Comparison of ENCODE assay signal across 8 cellular contexts in genomic region chr16:2213817-2214720, GRCh38. TPM values are rescaled to one million over a fixed set of nuclear protein-coding genes. Genes with fewer than 3 reads are reported as not detected.
A peak's percentile ranks its signal among the peaks of the same experiment; 100 is the strongest.
DNase-seq lines count a peak whose midpoint lies in the region; ATAC-seq and TF ChIP-seq lines count a peak whose summit lies in the region.

No MANE protein-coding gene starts in this region.

- H3K4me1 ChIP-seq in adrenal gland (replicated peaks in 1 of 2), result peaks cover 24 to 28% of the 10 kb centered on the region in 2 donors
- peaks cover 23% of the 10 kb centered on the region for H3K4me1 ChIP-seq in upper lobe of right lung

- H3K27me3 ChIP-seq in adrenal gland (no peaks in the 10 kb centered on the region), upper lobe of right lung (no peaks in the 10 kb centered on the region)

- TF ChIP-seq POLR2A in adrenal gland (IDR thresholded peaks at IDR 0.05) (peak; percentile 52 to 59), lower leg skin (IDR thresholded peaks at IDR 0.05) (no peak)

- H3K4me1 Mint-ChIP-seq in activated T-cell treated with anti-CD3 and anti-CD28 coated beads, Interleukin-2, amount 50 U/mL, for 4 hours (ENCODE audit: low read depth), result peaks cover 15% of the 10 kb centered on the region

- peaks cover 6% of the 10 kb centered on the region for H3K36me3 Mint-ChIP-seq in activated T-cell treated with anti-CD3 and anti-CD28 coated beads, Interleukin-2, amount 50 U/mL, for 4 hours (ENCODE audit: insufficient read depth)

- H3K9me3 ChIP-seq in adrenal gland (replicated peaks in 1 of 3), result no peaks in the 10 kb centered on the region
- H3K9me3 ChIP-seq in upper lobe of right lung, result no peaks in the 10 kb centered on the region

- H3K9me3 Mint-ChIP-seq in activated T-cell treated with anti-CD3 and anti-CD28 coated beads, Interleukin-2, amount 50 U/mL, for 4 hours, result no peaks in the 10 kb centered on the region

- no peak for DNase-seq in activated T-cell treated with anti-CD3 and anti-CD28 coated beads, Interleukin-2, amount 50 U/mL, for 4 hours
- DNase-seq in activated T-cell treated with anti-CD3 and anti-CD28 coated beads for 4 hours (no peak), adrenal gland (no peak), lower leg skin (ENCODE audit: low spot score in 2 of 2) (no peak), upper lobe of right lung (no peak), NCI-H1436 (lab: John Stamatoyannopoulos, UW) (no peak), GM13977 (ENCODE audit: low spot score) (no peak)

- intact Hi-C loops in adrenal gland (cut with DNase I) (no loop called here), lower leg skin (cut with DNase I; ENCODE audit: low total_unique reads) (no loop called here), upper lobe of right lung (cut with DNase I) (no loop called here)

- peak in 1 of 6 experiments; percentile 1 for TF ChIP-seq CTCF in adrenal gland (IDR thresholded peaks at IDR 0.05)
- TF ChIP-seq CTCF in lower leg skin (IDR thresholded peaks at IDR 0.05), result no peak
- TF ChIP-seq CTCF in upper lobe of right lung (IDR thresholded peaks at IDR 0.05), result no peak
- no peak for TF ChIP-seq CTCF in GM13977 (IDR thresholded peaks at IDR 0.05; ENCODE audit: extremely low read depth, insufficient read depth, missing control alignments)

- H3K27ac ChIP-seq in adrenal gland, result peak overlapping the region in 4 of 5 donors; percentile 79 to 95 (median 86)
- peak overlapping the region; percentile 82 for H3K27ac ChIP-seq in upper lobe of right lung

- in situ Hi-C loops in GM13977 (cut with MboI; ENCODE audit: low pct_unique_long_range_greater_than_20kb, low sequenced_read_pairs, unreplicated experiment), result no loop called here

- H3K4me3 Mint-ChIP-seq in activated T-cell treated with anti-CD3 and anti-CD28 coated beads, Interleukin-2, amount 50 U/mL, for 4 hours, result peak overlapping the region; percentile 81

- H3K36me3 ChIP-seq in adrenal gland (replicated peaks in 1 of 2) (peaks cover 0 to 11% of the 10 kb centered on the region in 2 donors), upper lobe of right lung (peaks cover 10% of the 10 kb centered on the region)

- peak; percentile 0 to 5 for ATAC-seq in activated T-cell treated with anti-CD3 and anti-CD28 coated beads, Interleukin-2, amount 50 U/mL, for 4 hours
- ATAC-seq in HG03442 (IDR thresholded peaks at IDR 0.05; ENCODE audit: unreplicated experiment) (peak; percentile 17), upper lobe of right lung (no peak)

- peak overlapping the region; percentile 25 to 86 (median 42) for H3K4me3 ChIP-seq in adrenal gland
- H3K4me3 ChIP-seq in lower leg skin (ENCODE audit: low read depth, poor library complexity, severe bottlenecking), result peak overlapping the region; percentile 52
- H3K4me3 ChIP-seq in upper lobe of right lung, result peak overlapping the region; percentile 78

- 1 to 4% (median 2%) methylated on average over 13 to 99 of the region's 99 CpGs for WGBS in adrenal gland, 4 donors
- WGBS in lower leg skin, 2 donors, result 2 to 3% methylated on average over 6 to 34 of the region's 99 CpGs

- no peaks in the 10 kb centered on the region for H3K27me3 Mint-ChIP-seq in activated T-cell treated with anti-CD3 and anti-CD28 coated beads, Interleukin-2, amount 50 U/mL, for 4 hours (ENCODE audit: low read depth)

RNA-seq across cellular contexts. Expression of gene PGP, which starts 0.6 kb away (rescaled TPM):
- total RNA-seq in activated T-cell treated with anti-CD3 and anti-CD28 coated beads, Interleukin-2, amount 50 U/mL, for 4 hours, result 10 to 100 TPM; 25.8 to 27.9 (median 27.2) TPM
- 10 to 100 TPM in 5 of 8 donors, 1 to 10 TPM in 3; 8.3 to 24.1 (median 12.6) TPM for total RNA-seq in adrenal gland
- 10 to 100 TPM in 2 of 3 donors, 1 to 10 TPM in 1; 8.4 to 20.4 (median 12.8) TPM for polyA plus RNA-seq in adrenal gland
- total RNA-seq in lower leg skin, result 10 to 100 TPM in 3 of 4 donors, 1 to 10 TPM in 1; 9.6 to 19.4 (median 12.8) TPM
- 15.0 TPM for total RNA-seq in upper lobe of right lung

RNA-seq across cellular contexts. Expression of gene BRICD5, which starts 3.4 kb away (rescaled TPM):
- total RNA-seq in activated T-cell treated with anti-CD3 and anti-CD28 coated beads, Interleukin-2, amount 50 U/mL, for 4 hours, result 1 to 10 TPM; 6.4 to 8.2 (median 6.8) TPM
- 1 to 10 TPM in 6 of 8 donors, under 1 TPM in 2; 0.36 to 6.4 (median 2.7) TPM for total RNA-seq in adrenal gland
- 10 to 100 TPM in 1 of 3 donors, 1 to 10 TPM in 1, under 1 TPM in 1; 0.60 to 57.4 (median 8.9) TPM for polyA plus RNA-seq in adrenal gland
- total RNA-seq in lower leg skin, result 1 to 10 TPM; 2.3 to 6.2 (median 2.5) TPM
- total RNA-seq in upper lobe of right lung, result 7.5 TPM

RNA-seq across cellular contexts. Expression of gene MLST8, which starts 8.8 kb away (rescaled TPM):
- 10 to 100 TPM; 73.6 to 88.0 (median 84.8) TPM for total RNA-seq in activated T-cell treated with anti-CD3 and anti-CD28 coated beads, Interleukin-2, amount 50 U/mL, for 4 hours
- 100 to 1,000 TPM in 1 of 8 donors, 10 to 100 TPM in 7; 33.9 to 116 (median 57.2) TPM for total RNA-seq in adrenal gland
- polyA plus RNA-seq in adrenal gland, result 10 to 100 TPM; 21.9 to 96.3 (median 69.1) TPM
- total RNA-seq in lower leg skin, result 10 to 100 TPM; 43.8 to 69.4 (median 54.9) TPM
- total RNA-seq in upper lobe of right lung, result 29.9 TPM

RNA-seq across cellular contexts. Expression of gene E4F1, which starts 9.3 kb away (rescaled TPM):
- 10 to 100 TPM; 44.3 to 48.7 (median 45.3) TPM for total RNA-seq in activated T-cell treated with anti-CD3 and anti-CD28 coated beads, Interleukin-2, amount 50 U/mL, for 4 hours
- 10 to 100 TPM; 18.6 to 37.4 (median 27.1) TPM for total RNA-seq in adrenal gland
- polyA plus RNA-seq in adrenal gland, result 100 to 1,000 TPM in 1 of 3 donors, 10 to 100 TPM in 1, 1 to 10 TPM in 1; 2.9 to 121 (median 80.0) TPM
- 10 to 100 TPM; 50.3 to 85.8 (median 57.4) TPM for total RNA-seq in lower leg skin
- total RNA-seq in upper lobe of right lung, result 22.6 TPM

RNA-seq across cellular contexts. Expression of gene CASKIN1, which starts 17.7 kb away (rescaled TPM):
- total RNA-seq in activated T-cell treated with anti-CD3 and anti-CD28 coated beads, Interleukin-2, amount 50 U/mL, for 4 hours, result 1 to 10 TPM in 1 of 3 donors, under 1 TPM in 2; 0.14 to 1.5 (median 0.34) TPM
- total RNA-seq in adrenal gland, result 1 to 10 TPM in 2 of 8 donors, under 1 TPM in 4, not detected in 2; 0.06 to 2.7 (median 0.62) TPM
- 1 to 10 TPM in 2 of 3 donors, not detected in 1; 1.4 to 5.2 TPM for polyA plus RNA-seq in adrenal gland
- 1 to 10 TPM in 3 of 4 donors, under 1 TPM in 1; 0.71 to 2.2 (median 1.3) TPM for total RNA-seq in lower leg skin
- 0.06 TPM for total RNA-seq in upper lobe of right lung

Comparison
In these comparisons a context has a peak if more than half of its experiments do, and no peak if none do; other contexts are left out.
1. POLR2A ChIP-seq: peak in adrenal gland (2 of 2); none in lower leg skin (0 of 2).
2. Peak in every context shown above with its lines, with median percentiles within 50 percentile points of each other: H3K4me3 ChIP-seq.